8 cellular contexts compared by ENCODE assay signal in genomic region chr11:119018074-119018938, GRCh38. TPM values are rescaled to one million over a fixed set of nuclear protein-coding genes. Genes with fewer than 3 reads are reported as not detected.
A peak's percentile ranks its signal among the peaks of the same experiment; 100 is the strongest.
DNase-seq lines count a peak whose midpoint lies in the region; ATAC-seq, FAIRE-seq and TF ChIP-seq lines count a peak whose summit lies in the region.

TSS of gene RPS25 (minus strand) at chr11:119018343. CDS start at chr11:119018284, 59 bp downstream.
TSS of gene TRAPPC4 (plus strand) at chr11:119018766. CDS start at chr11:119018796, 30 bp downstream.

- peak within 1 kb of the TSS; percentile 96 for H3K4me3 ChIP-seq in OCI-LY3 (ENCODE audit: low read length)
- H3K4me3 ChIP-seq in endothelial cell of umbilical vein (replicated peaks in 1 of 3; ENCODE audit: insufficient read depth in 1 of 3, low read depth in 1 of 3, low read length in 3 of 3), result peak within 1 kb of the TSS; percentile 79 to 98 (median 95)

- TF ChIP-seq POLR2A in endothelial cell of umbilical vein (IDR thresholded peaks at IDR 0.05; ENCODE audit: low read depth, low read length), result peak; percentile 92

- no peaks in the 10 kb centered on the region for H3K27me3 ChIP-seq in OCI-LY3 (ENCODE audit: low read depth, low read length)
- no peaks in the 10 kb centered on the region for H3K27me3 ChIP-seq in endothelial cell of umbilical vein (ENCODE audit: control insufficient read depth in 2 of 2, insufficient read depth in 2 of 2, low read length in 2 of 2)

- CTCF ChIA-PET in endothelial cell of umbilical vein (lab: Charles Lee), result interaction anchor here (1.2 to 3.1 kb wide), 4 partner anchors 13 to 329 kb away, joined by 3 to 11 read pairs (median 4); partner anchors contain the start of gene SLC37A4

- H3K79me2 ChIP-seq in OCI-LY3 (ENCODE audit: low read length) (peaks cover 72% of the 10 kb centered on the region), endothelial cell of umbilical vein (ENCODE audit: control insufficient read depth, insufficient read depth, low read length) (peaks cover 44% of the 10 kb centered on the region)

- intact Hi-C loops in endothelial cell of umbilical vein (cut with micrococcal nuclease), result loop anchor here (1.0 to 5.0 kb wide), 6 partner anchors 12 to 303 kb away; partner anchors contain the start of genes BCL9L, CENATAC, HYOU1 and SLC37A4

- H3K27ac ChIP-seq in OCI-LY3 (ENCODE audit: low read length), result peak within 1 kb of the TSS; percentile 94
- H3K27ac ChIP-seq in endothelial cell of umbilical vein (ENCODE audit: insufficient read depth, low read depth, low read length), result peak within 1 kb of the TSS; percentile 60

- H3K4me1 ChIP-seq in OCI-LY3 (ENCODE audit: low read length) (peaks cover 15% of the 10 kb centered on the region), endothelial cell of umbilical vein (ENCODE audit: control insufficient read depth, extremely low read depth, insufficient read depth, low read length) (peaks cover 18% of the 10 kb centered on the region)

- dilution Hi-C loops in endothelial cell of umbilical vein (cut with MboI; ENCODE audit: extremely low pct_ligation_motif_present, low sequenced_read_pairs), result no loop called here

- no peak for TF ChIP-seq CTCF in OCI-LY3 (IDR thresholded peaks at IDR 0.05; ENCODE audit: low read depth, low read length)
- no peak for TF ChIP-seq CTCF in endothelial cell of umbilical vein (IDR thresholded peaks at IDR 0.05; ENCODE audit: extremely low read depth in 1 of 2, insufficient read depth in 1 of 2, low read depth in 1 of 2, low read length in 2 of 2)

- H3K9me3 ChIP-seq in OCI-LY3 (ENCODE audit: insufficient read depth, low read length) (no peaks in the 10 kb centered on the region), endothelial cell of umbilical vein (replicated peaks; ENCODE audit: control insufficient read depth, insufficient read depth, low read length) (no peaks in the 10 kb centered on the region)

- POLR2A ChIA-PET in endothelial cell of umbilical vein (lab: Charles Lee), result interaction anchor here (0.5 to 1.2 kb wide), 2 partner anchors 21 to 28 kb away, joined by 4 to 6 read pairs; partner anchors contain the start of gene CENATAC

- peaks cover 51% of the 10 kb centered on the region for H3K36me3 ChIP-seq in OCI-LY3 (replicated peaks; ENCODE audit: low read depth, low read length)
- peaks cover 19 to 23% of the 10 kb centered on the region in 2 experiments for H3K36me3 ChIP-seq in endothelial cell of umbilical vein (ENCODE audit: control insufficient read depth in 2 of 2, extremely low read depth in 1 of 2, insufficient read depth in 2 of 2, low read length in 2 of 2)

- no peaks in the 10 kb centered on the region for H3K9me1 ChIP-seq in endothelial cell of umbilical vein (replicated peaks; ENCODE audit: control insufficient read depth, extremely low read depth, insufficient read depth, low read length)

- ATAC-seq in GM21515 (IDR thresholded peaks at IDR 0.05; ENCODE audit: unreplicated experiment), result peak; percentile 83

- FAIRE-seq in endothelial cell of umbilical vein (lab: Jason Lieb, UNC), result peak; percentile 99

- peak within 1 kb of the TSS; percentile 90; the same call in 1 of the 2 replicates for H2AFZ ChIP-seq in OCI-LY3 (ENCODE audit: low read depth, low read length)
- H2AFZ ChIP-seq in endothelial cell of umbilical vein (ENCODE audit: low read depth, low read length), result peak within 1 kb of the TSS; percentile 87

- H3K4me2 ChIP-seq in OCI-LY3 (ENCODE audit: low read length) (peak within 1 kb of the TSS; percentile 90), endothelial cell of umbilical vein (ENCODE audit: insufficient read depth, low read length) (peak within 1 kb of the TSS; percentile 81)

- BruUV-seq in endothelial cell of umbilical vein (replicated peaks; lab: Mats Ljungman, UMichigan), result no TSS peak

- DNase-seq in D341Med (ENCODE audit: low spot score) (peak; percentile 92), HuH-7 (ENCODE audit: low spot score) (peak; percentile 89), endothelial cell of umbilical vein (ENCODE audit: low read depth, low spot score) (peak; percentile 97), midbrain (lab: John Stamatoyannopoulos, UW) (peak; percentile 97)
- DNase-seq in activated CD8-positive, alpha-beta memory T cell treated with anti-CD3 and anti-CD28 coated beads, Interleukin-2, amount 50 U/mL, for 48 hours, result peak; percentile 93
- peak; percentile 83 to 89 for DNase-seq in stimulated activated CD8-positive, alpha-beta memory T cell treated with anti-CD3 and anti-CD28 coated beads, Interleukin-2, amount 100 ng/mL, for 1 hour (ENCODE audit: low read depth in 2 of 2)

- no peaks in the 10 kb centered on the region for H4K20me1 ChIP-seq in OCI-LY3 (ENCODE audit: insufficient read depth, low read length)
- H4K20me1 ChIP-seq in endothelial cell of umbilical vein (replicated peaks; ENCODE audit: control insufficient read depth, extremely low read depth, insufficient read depth, low read length), result no peaks in the 10 kb centered on the region

- H3K9ac ChIP-seq in OCI-LY3 (ENCODE audit: low read length) (peak within 1 kb of the TSS; percentile 99), endothelial cell of umbilical vein (replicated peaks; ENCODE audit: extremely low read depth, insufficient read depth, low read length) (peak within 1 kb of the TSS; percentile 85)

TF ChIP-seq in endothelial cell of umbilical vein, 7 proteins besides CTCF, POLR2A, EP300 and RAD21:
- peak; percentile 90 for TF ChIP-seq POLR2AphosphoS5 (IDR thresholded peaks at IDR 0.05; ENCODE audit: insufficient read depth, low read depth, low read length)
- peak; percentile 5 for TF ChIP-seq MYC (IDR thresholded peaks at IDR 0.05; ENCODE audit: low read depth, low read length)
- no peak for TF ChIP-seq GATA2 (IDR thresholded peaks at IDR 0.05; ENCODE audit: insufficient read depth, insufficient read length, low read depth, low read length)

RNA-seq across cellular contexts. Expression of gene RPS25, which starts in this region (rescaled TPM):
- 992 and 1,027 TPM in 2 replicates for total RNA-seq in endothelial cell of umbilical vein
- polyA plus RNA-seq in endothelial cell of umbilical vein, result 579 and 887 TPM in 2 replicates
- polyA plus RNA-seq in endothelial cell of umbilical vein (2011; cell fraction: cytosol; rRNA removed), result 2,801 and 3,403 TPM in 2 replicates
- 742 and 981 TPM in 2 replicates for polyA plus RNA-seq in endothelial cell of umbilical vein (2011; cell fraction: nucleus; rRNA removed)
- 1,355 and 1,476 TPM in 2 replicates for polyA plus RNA-seq in endothelial cell of umbilical vein (2012)
- polyA minus RNA-seq in endothelial cell of umbilical vein, result 61.2 and 80.7 TPM in 2 replicates
- 297 TPM for polyA minus RNA-seq in endothelial cell of umbilical vein (2011; cell fraction: cytosol; rRNA and poly(A)+ RNA removed)
- 28.8 and 29.7 TPM in 2 replicates for polyA minus RNA-seq in endothelial cell of umbilical vein (2011; cell fraction: nucleus; rRNA and poly(A)+ RNA removed)

RNA-seq across cellular contexts. Expression of gene TRAPPC4, which starts in this region (rescaled TPM):
- total RNA-seq in endothelial cell of umbilical vein, result 64.2 and 79.3 TPM in 2 replicates
- polyA plus RNA-seq in endothelial cell of umbilical vein, result 180 and 224 TPM in 2 replicates
- 149 and 157 TPM in 2 replicates for polyA plus RNA-seq in endothelial cell of umbilical vein (2011; cell fraction: cytosol; rRNA removed)
- 75.4 and 81.5 TPM in 2 replicates for polyA plus RNA-seq in endothelial cell of umbilical vein (2011; cell fraction: nucleus; rRNA removed)
- polyA plus RNA-seq in endothelial cell of umbilical vein (2012), result 136 and 157 TPM in 2 replicates
- polyA minus RNA-seq in endothelial cell of umbilical vein, result 108 and 114 TPM in 2 replicates
- polyA minus RNA-seq in endothelial cell of umbilical vein (2011; cell fraction: cytosol; rRNA and poly(A)+ RNA removed), result 17.2 TPM
- polyA minus RNA-seq in endothelial cell of umbilical vein (2011; cell fraction: nucleus; rRNA and poly(A)+ RNA removed), result 22.6 and 23.1 TPM in 2 replicates

Comparison
In these comparisons a context has a peak if more than half of its experiments do, and no peak if none do; other contexts are left out.
1. Peak in every context shown above with its lines: DNase-seq, ATAC-seq, H3K4me3 ChIP-seq and H3K27ac ChIP-seq.